In the genomic region with DNA sequence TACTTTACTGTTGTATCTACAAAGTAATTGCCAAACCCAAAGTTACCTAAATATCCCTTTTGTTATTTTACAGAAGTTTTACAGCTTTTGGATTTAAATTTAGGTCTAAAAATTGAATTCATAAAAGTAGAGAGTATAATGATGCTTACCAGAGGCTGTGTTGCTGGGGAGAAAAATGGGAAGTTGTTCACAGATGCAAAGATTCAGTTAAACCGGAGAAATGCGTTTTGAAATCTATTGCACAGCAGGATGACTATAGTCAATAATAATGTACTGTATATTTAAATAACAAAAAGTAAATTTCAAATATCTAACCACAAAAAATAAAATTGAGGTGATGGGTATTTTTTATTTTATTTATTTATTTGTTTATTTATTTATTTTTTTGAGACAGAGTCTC, we compare ENCODE assay signal across 12 cellular contexts. TPM values are rescaled to one million over a fixed set of nuclear protein-coding genes. Genes with fewer than 3 reads are reported as not detected.
DNase-seq lines count a peak whose midpoint lies in the region; ATAC-seq and TF ChIP-seq lines count a peak whose summit lies in the region.
"Had no signal": no experiment of that assay in that cellular context is flagged by ENCODE, and none has a peak within 500 bp of the region (broad histone marks: within the 10 kb centered on the region; RNA-seq: fewer than 3 reads in every experiment).

No MANE protein-coding gene starts in this region.

- peaks cover 59% of the 10 kb centered on the region for H3K27me3 Mint-ChIP-seq in activated T-cell treated with anti-CD3 and anti-CD28 coated beads, Interleukin-2, amount 50 U/mL, for 24 hours
- H3K27me3 Mint-ChIP-seq in activated T-helper 1 cell treated with anti-CD3 and anti-CD28 coated beads, Interleukin-12 subunit alpha, Interleukin-12 subunit beta, Interleukin-2, Interleukin-4 antibody, amounts not matched to agents 30 ng/mL and 10 ng/mL and 1 ng/mL, durations not matched to agents 14 hours and 24 hours and 36 hours (ENCODE audit: insufficient read depth) = peaks cover 42% of the 10 kb centered on the region
- H3K27me3 Mint-ChIP-seq in nephron (ENCODE audit: low read depth) = peaks cover 76% of the 10 kb centered on the region

- H3K27ac Mint-ChIP-seq in activated T-cell treated with anti-CD3 and anti-CD28 coated beads, Interleukin-2, amount 50 U/mL, for 24 hours = no peak overlapping the region
- H3K27ac Mint-ChIP-seq in activated T-helper 1 cell treated with anti-CD3 and anti-CD28 coated beads, Interleukin-12 subunit alpha, Interleukin-12 subunit beta, Interleukin-2, Interleukin-4 antibody, amounts not matched to agents 30 ng/mL and 10 ng/mL and 1 ng/mL, durations not matched to agents 14 hours and 24 hours and 36 hours = no peak overlapping the region
- H3K27ac Mint-ChIP-seq in nephron = no peak overlapping the region
- H3K27ac Mint-ChIP-seq: HFFc6 had no signal

- DNase-seq in activated T-cell treated with anti-CD3 and anti-CD28 coated beads, Interleukin-2, amount 50 U/mL, for 24 hours = no peak
- no peak for DNase-seq in activated T-cell treated with anti-CD3 and anti-CD28 coated beads, Interleukin-2, amount 50 U/mL, for 1 hour
- peak in 1 of 2 experiments; percentile 64 for DNase-seq in HL-60 (ENCODE audit: low read depth in 1 of 2, low spot score in 1 of 2)
- DNase-seq in activated T-helper 1 cell treated with anti-CD3 and anti-CD28 coated beads, Interleukin-12 subunit alpha, Interleukin-12 subunit beta, Interleukin-2, Interleukin-4 antibody, amounts not matched to agents 30 ng/mL and 10 ng/mL and 1 ng/mL, durations not matched to agents 14 hours and 24 hours and 36 hours (ENCODE audit: low spot score) = no peak
- no peak for DNase-seq in stimulated activated CD4-positive, alpha-beta T cell treated with anti-CD3 and anti-CD28 coated beads, Interleukin-4, amount 100 ng/mL, for 1 hour
- no peak for DNase-seq in DMS114 treated with DMSO at 0.1 percent for 48 hours (lab: John Stamatoyannopoulos, UW; ENCODE audit: unreplicated experiment)
- DNase-seq: HFFc6, NCI-H2171, tibial artery had no signal

- peak overlapping the region; percentile 74 for H3K4me3 ChIP-seq in HL-60 (replicated peaks; ENCODE audit: insufficient read depth, low read length)
- H3K4me3 ChIP-seq: tibial artery had no signal

- H3K4me1 Mint-ChIP-seq in activated T-cell treated with anti-CD3 and anti-CD28 coated beads, Interleukin-2, amount 50 U/mL, for 24 hours (ENCODE audit: low read depth) = peaks cover 18% of the 10 kb centered on the region
- peaks cover 21% of the 10 kb centered on the region for H3K4me1 Mint-ChIP-seq in activated T-helper 1 cell treated with anti-CD3 and anti-CD28 coated beads, Interleukin-12 subunit alpha, Interleukin-12 subunit beta, Interleukin-2, Interleukin-4 antibody, amounts not matched to agents 30 ng/mL and 10 ng/mL and 1 ng/mL, durations not matched to agents 14 hours and 24 hours and 36 hours (ENCODE audit: low read depth)
- peaks cover 5% of the 10 kb centered on the region for H3K4me1 Mint-ChIP-seq in nephron

- H3K4me3 Mint-ChIP-seq in activated T-cell treated with anti-CD3 and anti-CD28 coated beads, Interleukin-2, amount 50 U/mL, for 24 hours = peak overlapping the region; percentile 71
- peak overlapping the region; percentile 50 for H3K4me3 Mint-ChIP-seq in activated T-helper 1 cell treated with anti-CD3 and anti-CD28 coated beads, Interleukin-12 subunit alpha, Interleukin-12 subunit beta, Interleukin-2, Interleukin-4 antibody, amounts not matched to agents 30 ng/mL and 10 ng/mL and 1 ng/mL, durations not matched to agents 14 hours and 24 hours and 36 hours
- H3K4me3 Mint-ChIP-seq in nephron = peak overlapping the region; percentile 80 to 84 (median 82)
- H3K4me3 Mint-ChIP-seq: HFFc6 had no signal

- peaks cover 2% of the 10 kb centered on the region for H3K9me3 Mint-ChIP-seq in activated T-cell treated with anti-CD3 and anti-CD28 coated beads, Interleukin-2, amount 50 U/mL, for 24 hours
- H3K9me3 Mint-ChIP-seq in activated T-helper 1 cell treated with anti-CD3 and anti-CD28 coated beads, Interleukin-12 subunit alpha, Interleukin-12 subunit beta, Interleukin-2, Interleukin-4 antibody, amounts not matched to agents 30 ng/mL and 10 ng/mL and 1 ng/mL, durations not matched to agents 14 hours and 24 hours and 36 hours = peaks cover 4% of the 10 kb centered on the region
- H3K9me3 Mint-ChIP-seq in nephron = peaks cover 22% of the 10 kb centered on the region

- H3K27me3 ChIP-seq in HL-60 (ENCODE audit: insufficient read depth, poor library complexity, severe bottlenecking) = no peaks in the 10 kb centered on the region

- TF ChIP-seq CTCF in HL-60 (IDR thresholded peaks at IDR 0.05; ENCODE audit: insufficient read depth, low read length) (no peak), nephron (IDR thresholded peaks at IDR 0.05; ENCODE audit: unreplicated experiment in 3 of 3) (no peak)

- intact Hi-C loops in activated T-helper 1 cell treated with anti-CD3 and anti-CD28 coated beads, Interleukin-12 subunit alpha, Interleukin-12 subunit beta, Interleukin-2, Interleukin-4 antibody, amounts not matched to agents 30 ng/mL and 10 ng/mL and 1 ng/mL, durations not matched to agents 14 hours and 24 hours and 36 hours (cut with micrococcal nuclease) = no loop called here

- no peak for ATAC-seq in HG03432 (IDR thresholded peaks at IDR 0.05; ENCODE audit: unreplicated experiment)

- peak overlapping the region; percentile 99 for H3K27ac ChIP-seq in HL-60 (replicated peaks)
- H3K27ac ChIP-seq: prostate gland, tibial artery had no signal

- no peaks in the 10 kb centered on the region for H3K36me3 Mint-ChIP-seq in activated T-cell treated with anti-CD3 and anti-CD28 coated beads, Interleukin-2, amount 50 U/mL, for 24 hours (ENCODE audit: low read depth)
- H3K36me3 Mint-ChIP-seq in activated T-helper 1 cell treated with anti-CD3 and anti-CD28 coated beads, Interleukin-12 subunit alpha, Interleukin-12 subunit beta, Interleukin-2, Interleukin-4 antibody, amounts not matched to agents 30 ng/mL and 10 ng/mL and 1 ng/mL, durations not matched to agents 14 hours and 24 hours and 36 hours (ENCODE audit: low read depth) = no peaks in the 10 kb centered on the region
- H3K36me3 Mint-ChIP-seq in nephron (ENCODE audit: low read depth) = no peaks in the 10 kb centered on the region

RNA-seq across cellular contexts. Expression of gene ANKRD18A, which starts 2.6 kb away (rescaled TPM):
- 4.1 and 4.6 TPM in 2 replicates for total RNA-seq in activated T-helper 1 cell treated with anti-CD3 and anti-CD28 coated beads, Interleukin-12 subunit alpha, Interleukin-12 subunit beta, Interleukin-2, Interleukin-4 antibody, amounts not matched to agents 30 ng/mL and 10 ng/mL and 1 ng/mL, durations not matched to agents 14 hours and 24 hours and 36 hours
